Comparison of ENCODE assay signal across 1 cellular context in the genomic region with DNA sequence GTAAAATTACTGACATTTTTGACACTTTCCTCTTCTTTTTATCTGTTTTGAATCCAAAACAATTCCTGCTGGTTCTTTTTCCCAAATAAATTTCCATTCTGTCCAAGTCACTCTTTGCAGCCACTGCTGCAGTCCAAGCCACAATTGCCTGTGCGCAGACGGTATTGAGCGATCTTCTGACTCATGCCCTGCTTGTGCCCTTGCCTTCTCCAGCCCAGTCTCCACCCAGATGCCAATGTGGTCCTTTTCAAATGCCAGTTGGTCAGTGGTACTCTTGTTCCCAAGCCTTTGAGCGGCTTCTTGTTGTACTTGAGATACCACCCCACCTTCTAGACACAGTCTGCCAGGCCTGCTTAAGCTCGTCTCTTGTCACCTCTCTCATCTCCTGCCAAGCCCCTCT.
TF ChIP-seq lines count a peak whose summit lies in the region.

No MANE protein-coding gene starts in this region.

TF ChIP-seq in H1, 55 proteins besides CTCF, POLR2A, EP300 and RAD21:
- no peak for TF ChIP-seq TBP (IDR thresholded peaks at IDR 0.05; ENCODE audit: low read depth, low read length)
- TF ChIP-seq MAFK (IDR thresholded peaks at IDR 0.05; ENCODE audit: low read depth, low read length), result no peak
- no peak for TF ChIP-seq CTBP2 (IDR thresholded peaks at IDR 0.05; ENCODE audit: borderline replicate concordance, insufficient read depth, insufficient read length, low read length)
- TF ChIP-seq SP2 (IDR thresholded peaks at IDR 0.05; ENCODE audit: low read length), result no peak
- no peak for TF ChIP-seq JUN (IDR thresholded peaks at IDR 0.05; ENCODE audit: low read depth, low read length)
- TF ChIP-seq, protein P1, sequence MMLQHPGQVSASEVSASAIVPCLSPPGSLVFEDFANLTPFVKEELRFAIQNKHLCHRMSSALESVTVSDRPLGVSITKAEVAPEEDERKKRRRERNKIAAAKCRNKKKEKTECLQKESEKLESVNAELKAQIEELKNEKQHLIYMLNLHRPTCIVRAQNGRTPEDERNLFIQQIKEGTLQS (IDR thresholded peaks at IDR 0.05; ENCODE audit: insufficient read depth, low read depth, low read length), result no peak
